8 cellular contexts compared by ENCODE assay signal in genomic region chr2:219159771-219160185, GRCh38. TPM values are rescaled to one million over a fixed set of nuclear protein-coding genes. Genes with fewer than 3 reads are reported as not detected.
DNase-seq lines count a peak whose midpoint lies in the region; ATAC-seq and TF ChIP-seq lines count a peak whose summit lies in the region.

No MANE protein-coding gene starts in this region.

- H3K4me3 ChIP-seq in Karpas-422 (ENCODE audit: low read length) (peak overlapping the region; percentile 84), osteoblast (ENCODE audit: insufficient read depth, low read length) (peak overlapping the region; percentile 87)

- no peak for TF ChIP-seq CTCF in osteoblast (IDR thresholded peaks at IDR 0.05; ENCODE audit: extremely low read depth, low read depth, low read length)

- H3K27ac ChIP-seq in Karpas-422 (ENCODE audit: low read length) (no peak overlapping the region; the same call in 1 of the 2 replicates), osteoblast (ENCODE audit: low read depth, low read length) (no peak overlapping the region)

- H4K20me1 ChIP-seq in Karpas-422 (ENCODE audit: insufficient read depth, low read depth, low read length) (no peaks in the 10 kb centered on the region), osteoblast (ENCODE audit: insufficient read depth, low read length) (peaks cover 3% of the 10 kb centered on the region)

- peak overlapping the region; percentile 90 for H3K27ac Mint-ChIP-seq in dendritic cell treated with granulocyte-macrophage colony-stimulating factor and Interleukin-4, amounts not matched to agents 40 ng/mL and 50 ng/mL, for 4 days

- no peaks in the 10 kb centered on the region for H3K9me3 Mint-ChIP-seq in dendritic cell treated with granulocyte-macrophage colony-stimulating factor and Interleukin-4, amounts not matched to agents 40 ng/mL and 50 ng/mL, for 4 days

- H3K79me2 ChIP-seq in Karpas-422 (ENCODE audit: low read length) (no peaks in the 10 kb centered on the region; the same call in 1 of the 2 replicates), osteoblast (ENCODE audit: insufficient read depth, low read length) (no peaks in the 10 kb centered on the region)

- peaks cover 30% of the 10 kb centered on the region for H3K36me3 Mint-ChIP-seq in dendritic cell treated with granulocyte-macrophage colony-stimulating factor and Interleukin-4, amounts not matched to agents 40 ng/mL and 50 ng/mL, for 4 days (ENCODE audit: low read depth)

- H3K9ac ChIP-seq in Karpas-422 (ENCODE audit: low read length) = peak overlapping the region; percentile 82

- no peak for DNase-seq in Karpas-422
- DNase-seq in osteoblast (ENCODE audit: insufficient read length, low spot score, missing footprints) = peak; percentile 62
- DNase-seq in NCI-H2107 treated with DMSO at 0.1 percent for 48 hours (lab: John Stamatoyannopoulos, UW; ENCODE audit: unreplicated experiment) = no peak

- no peaks in the 10 kb centered on the region for H3K9me2 ChIP-seq in Karpas-422 (replicated peaks; ENCODE audit: insufficient read depth, low read length)

- peak overlapping the region; percentile 84 for H3K4me3 Mint-ChIP-seq in dendritic cell treated with granulocyte-macrophage colony-stimulating factor and Interleukin-4, amounts not matched to agents 40 ng/mL and 50 ng/mL, for 4 days

- H2AFZ ChIP-seq in Karpas-422 (ENCODE audit: low read length) (peak overlapping the region; percentile 93), osteoblast (ENCODE audit: low read length) (peak overlapping the region; percentile 96)

- H3K4me1 ChIP-seq in Karpas-422 (ENCODE audit: low read length) (peaks cover 20% of the 10 kb centered on the region), osteoblast (ENCODE audit: insufficient read depth, low read length) (peaks cover 24% of the 10 kb centered on the region)

- H3K4me1 Mint-ChIP-seq in dendritic cell treated with granulocyte-macrophage colony-stimulating factor and Interleukin-4, amounts not matched to agents 40 ng/mL and 50 ng/mL, for 4 days (ENCODE audit: low read depth) = peaks cover 19% of the 10 kb centered on the region

- ATAC-seq in GM18868 (IDR thresholded peaks at IDR 0.05; ENCODE audit: unreplicated experiment) (peak; percentile 1), HG03432 (IDR thresholded peaks at IDR 0.05; ENCODE audit: unreplicated experiment) (no peak), HG03108 (IDR thresholded peaks at IDR 0.05; ENCODE audit: unreplicated experiment) (no peak), HG02642 (IDR thresholded peaks at IDR 0.05; ENCODE audit: poor library complexity, unreplicated experiment) (no peak)

- H3K4me2 ChIP-seq in Karpas-422 (ENCODE audit: low read depth, low read length, poor library complexity, severe bottlenecking) (peak overlapping the region; percentile 99), osteoblast (ENCODE audit: insufficient read depth, low read length) (peak overlapping the region; percentile 89)

- intact Hi-C loops in dendritic cell treated with granulocyte-macrophage colony-stimulating factor and Interleukin-4, amounts not matched to agents 40 ng/mL and 50 ng/mL, for 4 days (cut with micrococcal nuclease) = loop anchor here (1.0 to 2.0 kb wide), 5 partner anchors 17 to 139 kb away; partner anchors contain the start of genes ABCB6, CNPPD1 and DNAJB2

- H3K27me3 ChIP-seq in Karpas-422 (ENCODE audit: low read length) (no peaks in the 10 kb centered on the region), osteoblast (ENCODE audit: insufficient read depth, low read length) (no peaks in the 10 kb centered on the region)

- H3K9me3 ChIP-seq in Karpas-422 (ENCODE audit: low read length) = no peaks in the 10 kb centered on the region
- no peaks in the 10 kb centered on the region for H3K9me3 ChIP-seq in osteoblast (ENCODE audit: low read depth, low read length)

- no peaks in the 10 kb centered on the region for H3K36me3 ChIP-seq in Karpas-422 (ENCODE audit: insufficient read depth, low read length)
- H3K36me3 ChIP-seq in osteoblast (ENCODE audit: insufficient read depth, low read length) = no peaks in the 10 kb centered on the region

- no peaks in the 10 kb centered on the region for H3K27me3 Mint-ChIP-seq in dendritic cell treated with granulocyte-macrophage colony-stimulating factor and Interleukin-4, amounts not matched to agents 40 ng/mL and 50 ng/mL, for 4 days

RNA-seq across cellular contexts. Expression of gene NHEJ1, which starts 0.8 kb away (rescaled TPM):
- 10.4 and 21.5 TPM in 2 replicates for total RNA-seq in Karpas-422 (2014; rRNA removed; shearing (Covaris generic); ENCODE audit: low replicate concordance)
- 21.7 and 23.0 TPM in 2 replicates for total RNA-seq in osteoblast

RNA-seq across cellular contexts. Expression of gene SLC23A3, which starts 10.1 kb away (rescaled TPM):
- 2.7 and 3.5 TPM in 2 replicates for total RNA-seq in Karpas-422 (2014; rRNA removed; shearing (Covaris generic); ENCODE audit: low replicate concordance)
- total RNA-seq in osteoblast = 1.4 and 1.5 TPM in 2 replicates

RNA-seq across cellular contexts. Expression of gene CNPPD1, which starts 16.9 kb away (rescaled TPM):
- 38.7 and 64.8 TPM in 2 replicates for total RNA-seq in Karpas-422 (2014; rRNA removed; shearing (Covaris generic); ENCODE audit: low replicate concordance)
- total RNA-seq in osteoblast = 26.1 and 26.5 TPM in 2 replicates

RNA-seq across cellular contexts. Expression of gene RETREG2, which starts 18.3 kb away (rescaled TPM):
- total RNA-seq in Karpas-422 (2014; rRNA removed; shearing (Covaris generic); ENCODE audit: low replicate concordance) = 61.1 and 93.8 TPM in 2 replicates
- total RNA-seq in osteoblast = 109 and 121 TPM in 2 replicates

RNA-seq across cellular contexts. Expression of gene ZFAND2B, which starts 46.8 kb away (rescaled TPM):
- total RNA-seq in Karpas-422 (2014; rRNA removed; shearing (Covaris generic); ENCODE audit: low replicate concordance) = 28.0 and 37.6 TPM in 2 replicates
- total RNA-seq in osteoblast = 25.0 and 26.5 TPM in 2 replicates
